Comparison of ENCODE assay signal across 2 cellular contexts in genomic region chr9:76366275-76366674, GRCh38.
TF ChIP-seq lines count a peak whose summit lies in the region.

No MANE protein-coding gene starts in this region.

TF ChIP-seq in HCT116, 20 proteins besides CTCF, POLR2A, EP300 and RAD21 (continued from another document):
- TF ChIP-seq ZBTB33 (IDR thresholded peaks at IDR 0.05; ENCODE audit: extremely low read depth, insufficient replicate concordance, low read length) = no peak

TF ChIP-seq in endothelial cell of umbilical vein, 7 proteins besides CTCF, POLR2A, EP300 and RAD21 (continued from another document):
- no peak for TF ChIP-seq POLR2AphosphoS5 (IDR thresholded peaks at IDR 0.05; ENCODE audit: insufficient read depth, low read depth, low read length)
